In the genomic region with DNA sequence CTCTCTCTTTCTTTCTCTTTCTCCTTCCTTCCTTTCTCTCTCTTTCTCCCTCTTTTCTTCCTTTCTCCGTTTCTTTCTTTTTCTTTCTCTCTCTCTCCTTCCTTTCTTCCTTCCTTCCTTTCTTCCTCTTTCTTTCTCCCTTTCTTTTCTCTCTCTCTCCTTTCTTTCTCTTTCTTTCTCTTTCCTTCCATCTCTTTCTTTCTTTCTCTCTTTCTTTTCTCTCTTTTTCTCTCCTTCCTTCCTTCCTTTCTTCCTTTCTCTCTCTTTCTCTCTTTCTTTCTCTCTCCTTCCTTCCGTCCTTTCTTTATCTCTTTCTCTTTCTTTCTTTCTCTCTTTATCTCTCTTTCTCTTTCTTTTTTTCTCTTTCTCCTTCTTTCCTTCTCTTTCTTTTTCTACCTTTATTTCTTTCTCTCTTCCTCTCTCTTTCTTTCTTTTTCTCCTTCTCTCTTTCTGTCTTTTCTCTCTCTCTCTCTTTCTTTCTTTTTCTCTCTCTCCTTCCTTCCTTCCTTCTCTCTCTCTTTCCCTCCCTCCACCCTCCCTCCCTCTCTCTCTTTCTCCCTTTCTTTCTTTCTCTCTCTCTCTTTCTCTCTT, we compare ENCODE assay signal across 20 cellular contexts. TPM values are rescaled to one million over a fixed set of nuclear protein-coding genes. Genes with fewer than 3 reads are reported as not detected.
DNase-seq lines count a peak whose midpoint lies in the region; ATAC-seq and TF ChIP-seq lines count a peak whose summit lies in the region.
"Had no signal": no experiment of that assay in that cellular context is flagged by ENCODE, and none has a peak within 500 bp of the region (broad histone marks: within the 10 kb centered on the region; RNA-seq: fewer than 3 reads in every experiment).

No MANE protein-coding gene starts in this region.

- H3K27me3 Mint-ChIP-seq in natural killer cell (ENCODE audit: low read depth in 2 of 2) (peaks cover 0 to 8% of the 10 kb centered on the region in 2 donors), WTC11 (ENCODE audit: low read depth) (no peaks in the 10 kb centered on the region; the same call in 1 of the 2 replicates), HFFc6 (ENCODE audit: insufficient read depth) (peaks cover 34% of the 10 kb centered on the region)
- peaks cover 0 to 14% of the 10 kb centered on the region in 2 donors for H3K27me3 Mint-ChIP-seq in natural killer cell treated with Interleukin-12 subunit alpha and Interleukin-12 subunit beta and Interleukin-15 and Interleukin-18, amount 100 ng/mL, for 72 hours
- no peaks in the 10 kb centered on the region for H3K27me3 Mint-ChIP-seq in CD8-positive, alpha-beta T cell (ENCODE audit: low read depth)
- H3K27me3 Mint-ChIP-seq: IgD-negative memory B cell had no signal

- H3K36me3 ChIP-seq in CD8-positive, alpha-beta T cell (ENCODE audit: insufficient read depth, low read length) = no peaks in the 10 kb centered on the region

- H3K36me3 Mint-ChIP-seq in natural killer cell (no peaks in the 10 kb centered on the region), WTC11 (no peaks in the 10 kb centered on the region), HFFc6 (ENCODE audit: low read depth) (no peaks in the 10 kb centered on the region)
- H3K36me3 Mint-ChIP-seq in natural killer cell treated with Interleukin-12 subunit alpha and Interleukin-12 subunit beta and Interleukin-15 and Interleukin-18, amount 100 ng/mL, for 72 hours = no peaks in the 10 kb centered on the region
- H3K36me3 Mint-ChIP-seq in CD8-positive, alpha-beta T cell = no peaks in the 10 kb centered on the region
- H3K36me3 Mint-ChIP-seq in stimulated activated effector memory CD8-positive, alpha-beta T cell treated with anti-CD3 and anti-CD28 coated beads, Interleukin-12 subunit alpha, Interleukin-12 subunit beta, amount 100 ng/mL, for 72 hours = no peaks in the 10 kb centered on the region
- H3K36me3 Mint-ChIP-seq: CD14-positive monocyte had no signal

- H3K9me3 Mint-ChIP-seq in natural killer cell (no peaks in the 10 kb centered on the region), WTC11 (no peaks in the 10 kb centered on the region), HFFc6 (no peaks in the 10 kb centered on the region)
- no peaks in the 10 kb centered on the region for H3K9me3 Mint-ChIP-seq in natural killer cell treated with Interleukin-12 subunit alpha and Interleukin-12 subunit beta and Interleukin-15 and Interleukin-18, amount 100 ng/mL, for 72 hours
- no peaks in the 10 kb centered on the region for H3K9me3 Mint-ChIP-seq in CD8-positive, alpha-beta T cell
- no peaks in the 10 kb centered on the region for H3K9me3 Mint-ChIP-seq in stimulated activated effector memory CD8-positive, alpha-beta T cell treated with anti-CD3 and anti-CD28 coated beads, Interleukin-12 subunit alpha, Interleukin-12 subunit beta, amount 100 ng/mL, for 72 hours
- H3K9me3 Mint-ChIP-seq: CD14-positive monocyte, H9, IgD-negative memory B cell had no signal

- H3K27me3 ChIP-seq in CD8-positive, alpha-beta T cell (ENCODE audit: insufficient read depth, low read length) = no peaks in the 10 kb centered on the region

- CTCF ChIA-PET in CD8-positive, alpha-beta T cell (lab: Charles Lee) = no interaction called here
- CTCF ChIA-PET in WTC11 (lab: Charles Lee) = no interaction called here

- peaks cover 6 to 17% of the 10 kb centered on the region in 2 donors for H3K4me1 Mint-ChIP-seq in natural killer cell
- peaks cover 6 to 9% of the 10 kb centered on the region in 2 donors for H3K4me1 Mint-ChIP-seq in natural killer cell treated with Interleukin-12 subunit alpha and Interleukin-12 subunit beta and Interleukin-15 and Interleukin-18, amount 100 ng/mL, for 72 hours (ENCODE audit: low read depth in 2 of 2)
- peaks cover 20% of the 10 kb centered on the region for H3K4me1 Mint-ChIP-seq in CD8-positive, alpha-beta T cell (ENCODE audit: low read depth)
- peaks cover 16% of the 10 kb centered on the region for H3K4me1 Mint-ChIP-seq in WTC11
- H3K4me1 Mint-ChIP-seq in stimulated activated effector memory CD8-positive, alpha-beta T cell treated with anti-CD3 and anti-CD28 coated beads, Interleukin-12 subunit alpha, Interleukin-12 subunit beta, amount 100 ng/mL, for 72 hours = peaks cover 26% of the 10 kb centered on the region
- peaks cover 8% of the 10 kb centered on the region for H3K4me1 Mint-ChIP-seq in HFFc6 (ENCODE audit: low read depth)
- H3K4me1 Mint-ChIP-seq: CD14-positive monocyte had no signal

- intact Hi-C loops in natural killer cell (cut with micrococcal nuclease) = no loop called here
- intact Hi-C loops in CD8-positive, alpha-beta T cell (cut with DNase I, micrococcal nuclease) = no loop called here

- DNase-seq in natural killer cell = no peak
- no peak for DNase-seq in natural killer cell treated with Interleukin-12 subunit alpha and Interleukin-12 subunit beta and Interleukin-15 and Interleukin-18, amount 100 ng/mL, for 72 hours (ENCODE audit: low spot score)
- no peak for DNase-seq in CD8-positive, alpha-beta T cell
- no peak for DNase-seq in WTC11 (ENCODE audit: low spot score)
- no peak for DNase-seq in stimulated activated effector memory CD8-positive, alpha-beta T cell treated with anti-CD3 and anti-CD28 coated beads, Interleukin-12 subunit alpha, Interleukin-12 subunit beta, amount 100 ng/mL, for 72 hours (ENCODE audit: low spot score in 2 of 2)
- DNase-seq in OCI-M1 (lab: John Stamatoyannopoulos, UW) = no peak
- DNase-seq in HuH-7 (ENCODE audit: low spot score) = no peak
- DNase-seq in HFFc6 = no peak
- DNase-seq: GM23248, H9, NCI-H1048, NCI-H1417, NCI-H1694, NCI-H2029 treated with DMSO at 0.1 percent for 48 hours, NCI-H2227 treated with DMSO at 0.1 percent for 48 hours, NCI-H526 treated with DMSO at 0.1 percent for 48 hours, SHP77 had no signal

- H3K4me3 Mint-ChIP-seq in natural killer cell (no peak overlapping the region), WTC11 (no peak overlapping the region), HFFc6 (no peak overlapping the region)
- H3K4me3 Mint-ChIP-seq in natural killer cell treated with Interleukin-12 subunit alpha and Interleukin-12 subunit beta and Interleukin-15 and Interleukin-18, amount 100 ng/mL, for 72 hours = no peak overlapping the region
- H3K4me3 Mint-ChIP-seq in CD8-positive, alpha-beta T cell = no peak overlapping the region
- no peak overlapping the region for H3K4me3 Mint-ChIP-seq in stimulated activated effector memory CD8-positive, alpha-beta T cell treated with anti-CD3 and anti-CD28 coated beads, Interleukin-12 subunit alpha, Interleukin-12 subunit beta, amount 100 ng/mL, for 72 hours
- H3K4me3 Mint-ChIP-seq: H9 had no signal

- no peaks in the 10 kb centered on the region for H3K9me3 ChIP-seq in CD8-positive, alpha-beta T cell (ENCODE audit: low read length)

- POLR2A ChIA-PET in CD8-positive, alpha-beta T cell (lab: Charles Lee) = interaction anchor here (0.6 kb wide), 1 partner anchor 1071 kb away, joined by 3 read pairs; no protein-coding TSS in a partner anchor
- POLR2A ChIA-PET in WTC11 (lab: Charles Lee) = no interaction called here

- H3K27ac Mint-ChIP-seq in natural killer cell = peak overlapping the region in 1 of 2 donors; percentile 6
- H3K27ac Mint-ChIP-seq in natural killer cell treated with Interleukin-12 subunit alpha and Interleukin-12 subunit beta and Interleukin-15 and Interleukin-18, amount 100 ng/mL, for 72 hours = no peak overlapping the region
- H3K27ac Mint-ChIP-seq in CD8-positive, alpha-beta T cell = no peak overlapping the region
- H3K27ac Mint-ChIP-seq in WTC11 = no peak overlapping the region
- peak overlapping the region; percentile 83 for H3K27ac Mint-ChIP-seq in stimulated activated effector memory CD8-positive, alpha-beta T cell treated with anti-CD3 and anti-CD28 coated beads, Interleukin-12 subunit alpha, Interleukin-12 subunit beta, amount 100 ng/mL, for 72 hours
- no peak overlapping the region for H3K27ac Mint-ChIP-seq in HFFc6
- H3K27ac Mint-ChIP-seq: H9, IgD-negative memory B cell had no signal

- peaks cover 9% of the 10 kb centered on the region for H3K4me1 ChIP-seq in CD8-positive, alpha-beta T cell (ENCODE audit: insufficient read depth, low read length)

- TF ChIP-seq CTCF in natural killer cell (IDR thresholded peaks at IDR 0.05) = peak; percentile 23
- peak; percentile 42 for TF ChIP-seq CTCF in CD8-positive, alpha-beta T cell (IDR thresholded peaks at IDR 0.05)
- no peak for TF ChIP-seq CTCF in WTC11 (IDR thresholded peaks at IDR 0.05)
- TF ChIP-seq CTCF in HFFc6 (IDR thresholded peaks at IDR 0.05) = no peak

- no peak for ATAC-seq in natural killer cell
- ATAC-seq in natural killer cell treated with Interleukin-12 subunit alpha and Interleukin-12 subunit beta and Interleukin-15 and Interleukin-18, amount 100 ng/mL, for 72 hours = no peak
- no peak for ATAC-seq in CD8-positive, alpha-beta T cell
- no peak for ATAC-seq in WTC11
- ATAC-seq in stimulated activated effector memory CD8-positive, alpha-beta T cell treated with anti-CD3 and anti-CD28 coated beads, Interleukin-12 subunit alpha, Interleukin-12 subunit beta, amount 100 ng/mL, for 72 hours = no peak

- H3K4me3 ChIP-seq in CD8-positive, alpha-beta T cell (ENCODE audit: low read depth, low read length) = no peak overlapping the region
- H3K4me3 ChIP-seq: GM23248 had no signal

- H3K27ac ChIP-seq in CD8-positive, alpha-beta T cell (ENCODE audit: low read depth, low read length) = no peak overlapping the region
- H3K27ac ChIP-seq: GM23248, RWPE1 had no signal

RNA-seq across cellular contexts. Expression of a gene that starts 32.3 kb away (rescaled TPM):
- 10 to 100 TPM; 38.7 to 85.4 (median 43.8) TPM for total RNA-seq in natural killer cell
- total RNA-seq in natural killer cell treated with Interleukin-12 subunit alpha and Interleukin-12 subunit beta and Interleukin-15 and Interleukin-18, amount 100 ng/mL, for 72 hours = 100 to 1,000 TPM in 1 of 2 donors, 10 to 100 TPM in 1; 91.5 to 206 TPM
- 100 to 1,000 TPM; 157 to 162 TPM for total RNA-seq in CD8-positive, alpha-beta T cell
- total RNA-seq in WTC11 (2021) = 42.3 to 46.6 TPM (median 42.8 TPM) in 3 replicates
- 100 to 1,000 TPM; 116 to 155 (median 143) TPM for total RNA-seq in HFFc6 (2021; fragmentation: NEBNext Ultra II Directional; extraction: Animal tissue kit (Norgen Biotek cat#: 25700))

Comparison
In these comparisons a context has a peak if more than half of its experiments do, and no peak if none do; other contexts are left out.
1. CTCF ChIP-seq: peak in natural killer cell (single experiment) and CD8-positive, alpha-beta T cell (single experiment); none in WTC11 (single experiment) and HFFc6 (single experiment).